In the genomic region with DNA sequence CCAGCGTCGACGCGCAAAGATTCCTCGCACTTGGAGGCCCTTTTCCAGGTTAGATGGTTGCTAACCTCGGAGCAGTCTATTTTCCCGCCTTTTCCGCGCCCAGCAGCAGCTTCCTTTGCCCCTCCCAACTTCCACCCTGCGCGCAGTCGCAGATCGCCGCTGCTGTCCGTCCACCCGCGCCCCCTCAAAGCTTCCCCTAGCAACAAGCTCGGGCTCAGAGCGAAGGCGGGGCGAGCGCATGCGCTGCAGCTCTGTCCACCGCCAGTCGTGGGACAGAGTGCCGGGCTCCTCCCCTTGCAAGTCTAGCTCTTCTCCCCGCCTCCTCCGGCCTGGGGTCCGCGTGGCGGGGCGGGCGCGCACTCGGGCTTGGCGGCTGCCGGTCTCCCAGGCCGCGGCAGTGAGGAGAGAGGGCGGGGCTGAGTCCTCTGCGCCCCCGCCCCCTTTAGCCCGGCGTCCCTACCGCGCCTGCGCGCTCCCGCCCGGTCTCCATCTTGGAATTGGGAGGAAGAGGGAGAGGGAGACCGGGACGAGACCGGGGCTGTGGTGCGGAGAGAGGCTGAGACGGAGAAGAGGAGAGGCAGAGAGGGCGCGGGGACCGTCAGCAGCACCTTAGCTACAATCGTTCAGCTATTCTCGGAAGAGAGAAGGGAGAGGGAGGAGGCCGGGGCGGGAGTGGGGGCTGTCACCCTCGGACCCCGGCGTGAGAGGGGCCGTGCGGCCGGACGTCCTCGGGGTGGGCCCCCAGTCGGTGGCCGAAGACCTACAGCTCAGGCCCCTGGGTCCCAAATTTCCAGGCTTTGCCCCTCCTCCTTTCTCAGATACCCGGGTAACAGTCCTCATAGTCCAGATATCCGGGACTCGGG, we compare ENCODE assay signal across 1 cellular context.
TF ChIP-seq lines count a peak whose summit lies in the region.

TSS of gene TAOK2 (plus strand) at position 485 of the 863 bp plus-strand sequence. CDS start 3,905 bp downstream, outside the sequence.

TF ChIP-seq in HepG2, 621 proteins besides CTCF, POLR2A, EP300 and RAD21 (continued from another document and continues in another):
- peak; percentile 94 for TF ChIP-seq ARID4A (CRISPR knock-in tag; IDR thresholded peaks at IDR 0.05; ENCODE audit: borderline replicate concordance)
- peak; percentile 98 for TF ChIP-seq ZBTB38 (CRISPR knock-in tag; IDR thresholded peaks at IDR 0.05)
- TF ChIP-seq ZNF260 (CRISPR knock-in tag; IDR thresholded peaks at IDR 0.05; ENCODE audit: borderline replicate concordance, low read depth) = no peak
- no peak for TF ChIP-seq DBP (CRISPR knock-in tag; IDR thresholded peaks at IDR 0.05; ENCODE audit: not compliant biosample characterization)
- TF ChIP-seq SP2 (CRISPR knock-in tag; IDR thresholded peaks at IDR 0.05) = peak; percentile 34
- no peak for TF ChIP-seq MED13 (CRISPR knock-in tag; IDR thresholded peaks at IDR 0.05)
- TF ChIP-seq NR0B2 (CRISPR knock-in tag; IDR thresholded peaks at IDR 0.05) = peak; percentile 74
- TF ChIP-seq ZFY (CRISPR knock-in tag; IDR thresholded peaks at IDR 0.05) = peak; percentile 88
- peak; percentile 38; the same call in 1 of the 2 replicates for TF ChIP-seq ELF4 (CRISPR knock-in tag; IDR thresholded peaks at IDR 0.05; ENCODE audit: borderline replicate concordance)
- TF ChIP-seq NCOA5 (CRISPR knock-in tag; IDR thresholded peaks at IDR 0.05) = no peak
- TF ChIP-seq, protein P1, sequence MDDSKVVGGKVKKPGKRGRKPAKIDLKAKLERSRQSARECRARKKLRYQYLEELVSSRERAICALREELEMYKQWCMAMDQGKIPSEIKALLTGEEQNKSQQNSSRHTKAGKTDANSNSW (CRISPR knock-in tag; IDR thresholded peaks at IDR 0.05; ENCODE audit: borderline replicate concordance) = no peak
- TF ChIP-seq, protein P2, sequence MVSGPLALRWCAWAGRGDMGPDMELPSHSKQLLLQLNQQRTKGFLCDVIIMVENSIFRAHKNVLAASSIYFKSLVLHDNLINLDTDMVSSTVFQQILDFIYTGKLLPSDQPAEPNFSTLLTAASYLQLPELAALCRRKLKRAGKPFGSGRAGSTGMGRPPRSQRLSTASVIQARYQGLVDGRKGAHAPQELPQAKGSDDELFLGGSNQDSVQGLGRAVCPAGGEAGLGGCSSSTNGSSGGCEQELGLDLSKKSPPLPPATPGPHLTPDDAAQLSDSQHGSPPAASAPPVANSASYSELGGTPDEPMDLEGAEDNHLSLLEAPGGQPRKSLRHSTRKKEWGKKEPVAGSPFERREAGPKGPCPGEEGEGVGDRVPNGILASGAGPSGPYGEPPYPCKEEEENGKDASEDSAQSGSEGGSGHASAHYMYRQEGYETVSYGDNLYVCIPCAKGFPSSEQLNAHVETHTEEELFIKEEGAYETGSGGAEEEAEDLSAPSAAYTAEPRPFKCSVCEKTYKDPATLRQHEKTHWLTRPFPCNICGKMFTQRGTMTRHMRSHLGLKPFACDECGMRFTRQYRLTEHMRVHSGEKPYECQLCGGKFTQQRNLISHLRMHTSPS (CRISPR knock-in tag; IDR thresholded peaks at IDR 0.05; ENCODE audit: low read depth) = no peak
- TF ChIP-seq NFATC3 (CRISPR knock-in tag; IDR thresholded peaks at IDR 0.05) = peak; percentile 59; the same call in 1 of the 2 replicates
- TF ChIP-seq ZNF574 (CRISPR knock-in tag; IDR thresholded peaks at IDR 0.05) = peak; percentile 84; the same call in 1 of the 2 replicates
- TF ChIP-seq, protein P3, sequence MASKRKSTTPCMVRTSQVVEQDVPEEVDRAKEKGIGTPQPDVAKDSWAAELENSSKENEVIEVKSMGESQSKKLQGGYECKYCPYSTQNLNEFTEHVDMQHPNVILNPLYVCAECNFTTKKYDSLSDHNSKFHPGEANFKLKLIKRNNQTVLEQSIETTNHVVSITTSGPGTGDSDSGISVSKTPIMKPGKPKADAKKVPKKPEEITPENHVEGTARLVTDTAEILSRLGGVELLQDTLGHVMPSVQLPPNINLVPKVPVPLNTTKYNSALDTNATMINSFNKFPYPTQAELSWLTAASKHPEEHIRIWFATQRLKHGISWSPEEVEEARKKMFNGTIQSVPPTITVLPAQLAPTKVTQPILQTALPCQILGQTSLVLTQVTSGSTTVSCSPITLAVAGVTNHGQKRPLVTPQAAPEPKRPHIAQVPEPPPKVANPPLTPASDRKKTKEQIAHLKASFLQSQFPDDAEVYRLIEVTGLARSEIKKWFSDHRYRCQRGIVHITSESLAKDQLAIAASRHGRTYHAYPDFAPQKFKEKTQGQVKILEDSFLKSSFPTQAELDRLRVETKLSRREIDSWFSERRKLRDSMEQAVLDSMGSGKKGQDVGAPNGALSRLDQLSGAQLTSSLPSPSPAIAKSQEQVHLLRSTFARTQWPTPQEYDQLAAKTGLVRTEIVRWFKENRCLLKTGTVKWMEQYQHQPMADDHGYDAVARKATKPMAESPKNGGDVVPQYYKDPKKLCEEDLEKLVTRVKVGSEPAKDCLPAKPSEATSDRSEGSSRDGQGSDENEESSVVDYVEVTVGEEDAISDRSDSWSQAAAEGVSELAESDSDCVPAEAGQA (IDR thresholded peaks at IDR 0.05; ENCODE audit: low read depth) = peak; percentile 56; the same call in 1 of the 2 replicates
- TF ChIP-seq, protein P3 (CRISPR knock-in tag; IDR thresholded peaks at IDR 0.05; ENCODE audit: borderline replicate concordance) = peak; percentile 60; the same call in 1 of the 2 replicates
- TF ChIP-seq RELA (CRISPR knock-in tag; IDR thresholded peaks at IDR 0.05) = no peak; the same call in 1 of the 2 replicates
- no peak for TF ChIP-seq GTF2F1 (IDR thresholded peaks at IDR 0.05; ENCODE audit: low read length)
- TF ChIP-seq IRF2 (CRISPR knock-in tag; IDR thresholded peaks at IDR 0.05) = peak; percentile 74
- TF ChIP-seq, protein P4, sequence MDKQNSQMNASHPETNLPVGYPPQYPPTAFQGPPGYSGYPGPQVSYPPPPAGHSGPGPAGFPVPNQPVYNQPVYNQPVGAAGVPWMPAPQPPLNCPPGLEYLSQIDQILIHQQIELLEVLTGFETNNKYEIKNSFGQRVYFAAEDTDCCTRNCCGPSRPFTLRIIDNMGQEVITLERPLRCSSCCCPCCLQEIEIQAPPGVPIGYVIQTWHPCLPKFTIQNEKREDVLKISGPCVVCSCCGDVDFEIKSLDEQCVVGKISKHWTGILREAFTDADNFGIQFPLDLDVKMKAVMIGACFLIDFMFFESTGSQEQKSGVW (CRISPR knock-in tag; IDR thresholded peaks at IDR 0.05; ENCODE audit: borderline replicate concordance) = no peak
- TF ChIP-seq ZNF383 (CRISPR knock-in tag; IDR thresholded peaks at IDR 0.05; ENCODE audit: borderline replicate concordance) = no peak; the same call in 1 of the 2 replicates
- TF ChIP-seq TSC22D2 (CRISPR knock-in tag; IDR thresholded peaks at IDR 0.05; ENCODE audit: borderline replicate concordance) = peak; percentile 26; the same call in 1 of the 2 replicates
- TF ChIP-seq ZNF329 (CRISPR knock-in tag; IDR thresholded peaks at IDR 0.05; ENCODE audit: low read depth) = peak; percentile 64; the same call in 1 of the 2 replicates
- TF ChIP-seq MBD4 (IDR thresholded peaks at IDR 0.05; ENCODE audit: borderline replicate concordance, low read length) = no peak
- peak; percentile 43; the same call in 1 of the 2 replicates for TF ChIP-seq SIX4 (CRISPR knock-in tag; IDR thresholded peaks at IDR 0.05)
- peak; percentile 84; the same call in 1 of the 2 replicates for TF ChIP-seq ZNF235 (CRISPR knock-in tag; IDR thresholded peaks at IDR 0.05; ENCODE audit: borderline replicate concordance)
- TF ChIP-seq ZNF546 (CRISPR knock-in tag; conservative IDR thresholded peaks at IDR 0.05) = peak; percentile 86
- peak; percentile 68; the same call in 1 of the 2 replicates for TF ChIP-seq ZNF333 (CRISPR knock-in tag; IDR thresholded peaks at IDR 0.05; ENCODE audit: borderline replicate concordance)
- no peak; the same call in 1 of the 2 replicates for TF ChIP-seq ZNF552 (CRISPR knock-in tag; IDR thresholded peaks at IDR 0.05; ENCODE audit: borderline replicate concordance)
- TF ChIP-seq ZFP36L1 (CRISPR knock-in tag; IDR thresholded peaks at IDR 0.05) = peak; percentile 95
- TF ChIP-seq FOXA3 (CRISPR knock-in tag; IDR thresholded peaks at IDR 0.05) = peak; percentile 62; the same call in 1 of the 2 replicates
- TF ChIP-seq SETDB1 (CRISPR knock-in tag; IDR thresholded peaks at IDR 0.05; ENCODE audit: borderline replicate concordance) = no peak
- peak; percentile 54 for TF ChIP-seq UBTF (CRISPR knock-in tag; IDR thresholded peaks at IDR 0.05)
